In the genomic region with DNA sequence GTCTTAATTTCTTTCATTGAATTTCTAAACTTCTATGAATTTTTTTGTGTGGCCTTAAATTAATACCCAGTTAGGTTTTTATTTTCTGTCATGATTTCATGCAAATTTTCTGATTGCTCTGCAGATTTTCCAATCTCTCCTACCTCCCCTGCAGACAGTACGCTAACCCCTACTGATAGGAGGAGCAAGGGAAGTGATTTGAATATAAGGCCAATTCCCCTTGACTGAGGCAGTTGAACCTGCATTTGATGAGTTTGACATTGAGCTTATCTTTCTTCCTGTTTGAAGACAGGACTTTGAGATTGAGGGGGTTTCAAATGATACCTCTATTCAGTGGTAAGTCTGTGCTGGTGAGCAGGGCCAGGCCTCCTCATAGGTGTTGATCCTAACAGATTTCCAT, we compare ENCODE assay signal across 18 cellular contexts. TPM values are rescaled to one million over a fixed set of nuclear protein-coding genes. Genes with fewer than 3 reads are reported as not detected.
"Had no signal": no experiment of that assay in that cellular context is flagged by ENCODE, and none has a peak within 500 bp of the region (broad histone marks: within the 10 kb centered on the region; RNA-seq: fewer than 3 reads in every experiment).

No MANE protein-coding gene starts in this region.

- H3K27me3 Mint-ChIP-seq: stimulated activated naive CD8-positive, alpha-beta T cell treated with anti-CD3 and anti-CD28 coated beads, Interleukin-15, Interleukin-2, amounts not matched to agents 100 ng/mL and 50 ng/mL, for 24 hours had no signal

- H3K36me3 Mint-ChIP-seq: memory B cell; mesothelial cell of epicardium; naive B cell; natural killer cell treated with Interleukin-12 subunit alpha and Interleukin-12 subunit beta and Interleukin-15 and Interleukin-18, amount 100 ng/mL, for 72 hours; stimulated activated naive B cell treated with anti-CD40 and anti-IgM and Interleukin-4, amounts not matched to agents 10 μg/mL and 1 μg/mL and 100 μg/mL, for 72 hours had no signal

- H3K9me3 ChIP-seq: lower lobe of right lung, mucosa of descending colon, neutrophil, right lobe of liver, thoracic aorta, tibial nerve, vagina had no signal

- H3K4me3 ChIP-seq: dorsolateral prefrontal cortex, lower lobe of right lung, mucosa of descending colon, right lobe of liver, thoracic aorta, tibial nerve, vagina had no signal

- H3K27me3 ChIP-seq: right lobe of liver, tibial nerve, vagina had no signal

- H3K9ac ChIP-seq: parathyroid adenoma had no signal

- H3K9me3 Mint-ChIP-seq: memory B cell; mesothelial cell of epicardium; naive B cell; natural killer cell treated with Interleukin-12 subunit alpha and Interleukin-12 subunit beta and Interleukin-15 and Interleukin-18, amount 100 ng/mL, for 72 hours; neural crest cell; stimulated activated naive B cell treated with anti-CD40 and anti-IgM and Interleukin-4, amounts not matched to agents 10 μg/mL and 1 μg/mL and 100 μg/mL, for 72 hours; stimulated activated naive CD8-positive, alpha-beta T cell treated with anti-CD3 and anti-CD28 coated beads, Interleukin-15, Interleukin-2, amounts not matched to agents 100 ng/mL and 50 ng/mL, for 24 hours had no signal

- H3K36me3 ChIP-seq: lower lobe of right lung, neutrophil, right lobe of liver, thoracic aorta, tibial nerve, vagina had no signal

- H2AFZ ChIP-seq: parathyroid adenoma had no signal

- H3K4me3 Mint-ChIP-seq: memory B cell; mesothelial cell of epicardium; naive B cell; natural killer cell treated with Interleukin-12 subunit alpha and Interleukin-12 subunit beta and Interleukin-15 and Interleukin-18, amount 100 ng/mL, for 72 hours; neural crest cell; stimulated activated naive B cell treated with anti-CD40 and anti-IgM and Interleukin-4, amounts not matched to agents 10 μg/mL and 1 μg/mL and 100 μg/mL, for 72 hours; stimulated activated naive CD8-positive, alpha-beta T cell treated with anti-CD3 and anti-CD28 coated beads, Interleukin-15, Interleukin-2, amounts not matched to agents 100 ng/mL and 50 ng/mL, for 24 hours had no signal

- H3K27ac Mint-ChIP-seq: memory B cell; mesothelial cell of epicardium; progenitor cell of endocrine pancreas; stimulated activated naive B cell treated with anti-CD40 and anti-IgM and Interleukin-4, amounts not matched to agents 10 μg/mL and 1 μg/mL and 100 μg/mL, for 72 hours; stimulated activated naive CD8-positive, alpha-beta T cell treated with anti-CD3 and anti-CD28 coated beads, Interleukin-15, Interleukin-2, amounts not matched to agents 100 ng/mL and 50 ng/mL, for 24 hours had no signal

- H3K79me2 ChIP-seq: parathyroid adenoma had no signal

- H3K4me1 Mint-ChIP-seq: memory B cell; naive B cell; neural crest cell; stimulated activated naive B cell treated with anti-CD40 and anti-IgM and Interleukin-4, amounts not matched to agents 10 μg/mL and 1 μg/mL and 100 μg/mL, for 72 hours had no signal

- H3K4me1 ChIP-seq: lower lobe of right lung, right lobe of liver, tibial nerve, vagina had no signal

- H3K27ac ChIP-seq: lower lobe of right lung, neutrophil, parathyroid adenoma, right lobe of liver, thoracic aorta, tibial nerve, vagina had no signal

RNA-seq across cellular contexts. Expression of a gene that starts 24.3 kb away (rescaled TPM):
- total RNA-seq: left ventricle myocardium superior, thoracic aorta had no signal
